1 cellular context compared by ENCODE assay signal in genomic region chr13:98273824-98274786, GRCh38.
TF ChIP-seq lines count a peak whose summit lies in the region.

No MANE protein-coding gene starts in this region.

TF ChIP-seq in GM23338, 12 proteins besides CTCF, POLR2A, EP300 and RAD21 (continued from another document):
- TF ChIP-seq, protein P1, sequence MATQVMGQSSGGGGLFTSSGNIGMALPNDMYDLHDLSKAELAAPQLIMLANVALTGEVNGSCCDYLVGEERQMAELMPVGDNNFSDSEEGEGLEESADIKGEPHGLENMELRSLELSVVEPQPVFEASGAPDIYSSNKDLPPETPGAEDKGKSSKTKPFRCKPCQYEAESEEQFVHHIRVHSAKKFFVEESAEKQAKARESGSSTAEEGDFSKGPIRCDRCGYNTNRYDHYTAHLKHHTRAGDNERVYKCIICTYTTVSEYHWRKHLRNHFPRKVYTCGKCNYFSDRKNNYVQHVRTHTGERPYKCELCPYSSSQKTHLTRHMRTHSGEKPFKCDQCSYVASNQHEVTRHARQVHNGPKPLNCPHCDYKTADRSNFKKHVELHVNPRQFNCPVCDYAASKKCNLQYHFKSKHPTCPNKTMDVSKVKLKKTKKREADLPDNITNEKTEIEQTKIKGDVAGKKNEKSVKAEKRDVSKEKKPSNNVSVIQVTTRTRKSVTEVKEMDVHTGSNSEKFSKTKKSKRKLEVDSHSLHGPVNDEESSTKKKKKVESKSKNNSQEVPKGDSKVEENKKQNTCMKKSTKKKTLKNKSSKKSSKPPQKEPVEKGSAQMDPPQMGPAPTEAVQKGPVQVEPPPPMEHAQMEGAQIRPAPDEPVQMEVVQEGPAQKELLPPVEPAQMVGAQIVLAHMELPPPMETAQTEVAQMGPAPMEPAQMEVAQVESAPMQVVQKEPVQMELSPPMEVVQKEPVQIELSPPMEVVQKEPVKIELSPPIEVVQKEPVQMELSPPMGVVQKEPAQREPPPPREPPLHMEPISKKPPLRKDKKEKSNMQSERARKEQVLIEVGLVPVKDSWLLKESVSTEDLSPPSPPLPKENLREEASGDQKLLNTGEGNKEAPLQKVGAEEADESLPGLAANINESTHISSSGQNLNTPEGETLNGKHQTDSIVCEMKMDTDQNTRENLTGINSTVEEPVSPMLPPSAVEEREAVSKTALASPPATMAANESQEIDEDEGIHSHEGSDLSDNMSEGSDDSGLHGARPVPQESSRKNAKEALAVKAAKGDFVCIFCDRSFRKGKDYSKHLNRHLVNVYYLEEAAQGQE (IDR thresholded peaks at IDR 0.05; ENCODE audit: unreplicated experiment): no peak
- TF ChIP-seq EZH2 (IDR thresholded peaks at IDR 0.05; ENCODE audit: low read depth, unreplicated experiment) (no peak), EZH2phosphoT487 (IDR thresholded peaks at IDR 0.05; ENCODE audit: unreplicated experiment) (no peak), ZNF114 (CRISPR knock-in tag; IDR thresholded peaks at IDR 0.05) (no peak), CREB1 (CRISPR knock-in tag; IDR thresholded peaks at IDR 0.05; ENCODE audit: low read depth) (no peak)
